Comparison of ENCODE assay signal across 26 cellular contexts in the genomic region with DNA sequence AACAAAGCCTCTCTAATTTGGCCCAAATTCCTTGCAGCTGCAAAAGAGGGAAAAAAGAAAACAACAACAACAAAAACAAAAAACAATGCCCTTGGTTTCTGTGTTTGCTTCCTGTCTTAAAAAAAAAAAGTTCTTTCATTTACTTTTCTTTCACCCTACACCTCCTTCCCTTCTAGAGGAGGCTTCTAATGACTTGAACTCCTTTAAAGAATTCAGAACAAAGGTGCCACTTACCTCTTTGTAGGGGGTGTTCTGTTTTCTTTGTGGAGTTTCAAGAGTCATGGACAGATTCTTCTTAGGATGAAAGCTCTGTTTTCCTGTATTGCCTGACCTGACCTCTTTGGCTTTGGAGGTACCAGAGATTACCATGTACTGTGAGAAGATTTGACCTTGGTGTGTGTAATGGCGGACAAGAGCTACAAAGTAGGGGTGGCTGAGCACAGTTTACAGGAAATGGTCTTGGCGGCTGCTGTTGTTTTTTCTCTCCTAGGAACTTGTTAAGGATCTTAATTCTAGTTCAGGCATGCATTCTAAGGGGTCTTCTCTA.
DNase-seq lines count a peak whose midpoint lies in the region; ATAC-seq and TF ChIP-seq lines count a peak whose summit lies in the region.
"Had no signal": no experiment of that assay in that cellular context is flagged by ENCODE, and none has a peak within 500 bp of the region (broad histone marks: within the 10 kb centered on the region; RNA-seq: fewer than 3 reads in every experiment).

No MANE protein-coding gene starts in this region.

- TF ChIP-seq CTCF in WTC11 (IDR thresholded peaks at IDR 0.05) (no peak), neural progenitor cell (IDR thresholded peaks at IDR 0.05) (no peak)

- CTCF ChIA-PET in WTC11 (lab: Charles Lee) = interaction anchor here (0.9 to 1.3 kb wide), 2 partner anchors 86 to 141 kb away, joined by 3 read pairs; no protein-coding TSS in a partner anchor

- peak overlapping the region; percentile 54 for H3K4me3 ChIP-seq in H7 (ENCODE audit: insufficient read depth, low read depth, low read length)
- H3K4me3 ChIP-seq in iPS-11a (ENCODE audit: low read depth, low read length) = peak overlapping the region; percentile 27
- H3K4me3 ChIP-seq in neural progenitor cell = no peak overlapping the region
- H3K4me3 ChIP-seq: A549, GM12878, GM23248 had no signal

- H3K36me3 Mint-ChIP-seq in WTC11 (peaks cover 36% of the 10 kb centered on the region), neural progenitor cell (peaks cover 12% of the 10 kb centered on the region)
- H3K36me3 Mint-ChIP-seq: CD14-positive monocyte had no signal

- peaks cover 35% of the 10 kb centered on the region for H3K4me1 ChIP-seq in neural progenitor cell
- H3K4me1 ChIP-seq: A549 had no signal

- H3K4me3 Mint-ChIP-seq in WTC11 = peak overlapping the region; percentile 70
- no peak overlapping the region for H3K4me3 Mint-ChIP-seq in neural progenitor cell
- H3K4me3 Mint-ChIP-seq: B cell, CD14-positive monocyte had no signal

- peak overlapping the region; percentile 100 for H3K27ac Mint-ChIP-seq in WTC11
- H3K27ac Mint-ChIP-seq in neural progenitor cell = no peak overlapping the region
- H3K27ac Mint-ChIP-seq: B cell, CD14-positive monocyte had no signal

- H4K20me1 ChIP-seq in neural progenitor cell (ENCODE audit: low read depth) = no peaks in the 10 kb centered on the region

- H3K9me3 ChIP-seq in neural progenitor cell (ENCODE audit: low read depth) = peaks cover 19% of the 10 kb centered on the region
- H3K9me3 ChIP-seq: A549 had no signal

- no peak overlapping the region for H3K9ac ChIP-seq in neural progenitor cell
- H3K9ac ChIP-seq: GM23248 had no signal

- no peak overlapping the region for H3K27ac ChIP-seq in neural progenitor cell
- H3K27ac ChIP-seq: A549 had no signal

- H3K9me3 Mint-ChIP-seq in WTC11 (peaks cover 18% of the 10 kb centered on the region), neural progenitor cell (peaks cover 21% of the 10 kb centered on the region)

- H3K79me2 ChIP-seq in neural progenitor cell (ENCODE audit: low read depth) = no peaks in the 10 kb centered on the region

- peak overlapping the region; percentile 55 for H3K4me2 ChIP-seq in neural progenitor cell
- H3K4me2 ChIP-seq: A549 had no signal

- H3K4me1 Mint-ChIP-seq in WTC11 (peaks cover 32% of the 10 kb centered on the region), neural progenitor cell (peaks cover 4% of the 10 kb centered on the region)
- H3K4me1 Mint-ChIP-seq: B cell, CD14-positive monocyte had no signal

- peaks cover 52% of the 10 kb centered on the region for H3F3A ChIP-seq in neural progenitor cell (ENCODE audit: low read depth)

- POLR2A ChIA-PET in WTC11 (lab: Charles Lee) = interaction anchor here (0.7 kb wide), 1 partner anchor 51 kb away, joined by 13 read pairs; no protein-coding TSS in a partner anchor

- DNase-seq in H7 = no peak
- DNase-seq in WTC11 (ENCODE audit: low spot score) = no peak
- DNase-seq in neural progenitor cell (ENCODE audit: low spot score) = peak; percentile 23
- no peak for DNase-seq in DMS53 (lab: John Stamatoyannopoulos, UW)
- no peak for DNase-seq in midbrain (lab: John Stamatoyannopoulos, UW)
- no peak for DNase-seq in foreskin melanocyte
- no peak for DNase-seq in NCI-H526 treated with DMSO at 0.1 percent for 48 hours (lab: John Stamatoyannopoulos, UW)
- DNase-seq: DMS79; KBM-7; MM.1S; NCI-H1048; NCI-H1436 treated with DMSO at 0.1 percent for 48 hours; NCI-H1930; NCI-H226; NCI-H510A treated with DMSO at 0.1 percent for 48 hours; NCI-H774; NK-92 treated with Interleukin-12 subunit alpha and Interleukin-12 subunit beta, amount 100 ng/mL, for 24 hours had no signal

- H3K27me3 ChIP-seq in H7 (ENCODE audit: control insufficient read depth, insufficient read depth, low read length) (no peaks in the 10 kb centered on the region), neural progenitor cell (no peaks in the 10 kb centered on the region)

- H3K36me3 ChIP-seq in H7 (replicated peaks; ENCODE audit: control insufficient read depth, insufficient read depth, low read length) (peaks cover 11% of the 10 kb centered on the region), neural progenitor cell (peaks cover 11% of the 10 kb centered on the region)

- no peak overlapping the region for H2AFZ ChIP-seq in neural progenitor cell (replicated peaks)
- H2AFZ ChIP-seq: GM23248 had no signal

- ATAC-seq in WTC11 = peak; percentile 67
- ATAC-seq: A549, GM12878, HepG2, Panc1, SK-N-SH treated with all-trans-retinoic acid at 6 μM for 48 hours had no signal

- no peaks in the 10 kb centered on the region for H3K27me3 Mint-ChIP-seq in WTC11 (ENCODE audit: low read depth)
- peaks cover 2% of the 10 kb centered on the region for H3K27me3 Mint-ChIP-seq in neural progenitor cell (ENCODE audit: insufficient read depth, low read depth)
- H3K27me3 Mint-ChIP-seq: B cell had no signal

TF ChIP-seq in WTC11, 78 proteins besides CTCF, POLR2A, EP300 and RAD21 (continues in another document):
- TF ChIP-seq TCF7 (CRISPR knock-in tag; IDR thresholded peaks at IDR 0.05; ENCODE audit: low read depth) = no peak
- no peak for TF ChIP-seq FOXK1 (CRISPR knock-in tag; IDR thresholded peaks at IDR 0.05)
- no peak for TF ChIP-seq GABPB1 (CRISPR knock-in tag; IDR thresholded peaks at IDR 0.05)
- no peak for TF ChIP-seq AFF4 (CRISPR knock-in tag; IDR thresholded peaks at IDR 0.05; ENCODE audit: borderline replicate concordance)
- TF ChIP-seq ZNF121 (CRISPR knock-in tag; IDR thresholded peaks at IDR 0.05) = no peak
- TF ChIP-seq IRF1 (CRISPR knock-in tag; IDR thresholded peaks at IDR 0.05) = no peak
- no peak for TF ChIP-seq ATF2 (CRISPR knock-in tag; IDR thresholded peaks at IDR 0.05; ENCODE audit: borderline replicate concordance, low read depth)
- no peak for TF ChIP-seq ATF1 (CRISPR knock-in tag; IDR thresholded peaks at IDR 0.05)
- TF ChIP-seq ZNF512 (CRISPR knock-in tag; IDR thresholded peaks at IDR 0.05; ENCODE audit: borderline replicate concordance) = no peak
- no peak for TF ChIP-seq MYBL2 (CRISPR knock-in tag; IDR thresholded peaks at IDR 0.05)
- TF ChIP-seq ZNF317 (CRISPR knock-in tag; IDR thresholded peaks at IDR 0.05; ENCODE audit: borderline replicate concordance, low read depth) = no peak
- no peak for TF ChIP-seq GTF2I (CRISPR knock-in tag; conservative IDR thresholded peaks at IDR 0.05)
